ENCODE assay signal across 13 cellular contexts in genomic region chr10:29915116-29915785, GRCh38.
"Had no signal": no experiment of that assay in that cellular context is flagged by ENCODE, and none has a peak within 500 bp of the region (broad histone marks: within the 10 kb centered on the region; RNA-seq: fewer than 3 reads in every experiment).

No MANE protein-coding gene starts in this region.

- H3K4me3 ChIP-seq: cardiac muscle cell, esophagus squamous epithelium, heart left ventricle, psoas muscle, stomach, testis had no signal

- DNase-seq: activated CD4-positive, alpha-beta T cell treated with anti-CD3 and anti-CD28 coated beads, Interleukin-2, amount 50 U/mL, for 1 hour; activated CD8-positive, alpha-beta memory T cell treated with anti-CD3 and anti-CD28 coated beads for 24 hours; activated naive CD4-positive, alpha-beta T cell; activated naive CD8-positive, alpha-beta T cell treated with anti-CD3 and anti-CD28 coated beads, Interleukin-2, amount 10 ng/mL, durations not matched to agents 7 days and 5 days; esophagus squamous epithelium; heart left ventricle; nephron progenitor cell; psoas muscle; stimulated activated CD4-positive, alpha-beta T cell treated with anti-CD3 and anti-CD28 coated beads, Interleukin-1b, Interleukin-23, amount 100 ng/mL, for 48 hours; stomach; testis had no signal

- H3K27ac Mint-ChIP-seq: activated naive CD8-positive, alpha-beta T cell treated with anti-CD3 and anti-CD28 coated beads, Interleukin-2, amount 10 ng/mL, durations not matched to agents 7 days and 5 days; nephron progenitor cell had no signal

- H3K4me1 ChIP-seq: stomach had no signal

- H3K27ac ChIP-seq: cardiac muscle cell, esophagus squamous epithelium, heart left ventricle, psoas muscle, testis had no signal

- H3K4me1 Mint-ChIP-seq: activated naive CD8-positive, alpha-beta T cell treated with anti-CD3 and anti-CD28 coated beads, Interleukin-2, amount 10 ng/mL, durations not matched to agents 7 days and 5 days had no signal

- ATAC-seq: heart left ventricle, sciatic nerve had no signal

- H3K36me3 Mint-ChIP-seq: activated naive CD8-positive, alpha-beta T cell treated with anti-CD3 and anti-CD28 coated beads, Interleukin-2, amount 10 ng/mL, durations not matched to agents 7 days and 5 days had no signal

- H3K9me3 ChIP-seq: esophagus squamous epithelium, heart left ventricle, psoas muscle, stomach, testis had no signal

- H3K27me3 ChIP-seq: heart left ventricle, stomach, testis had no signal

- H3K9me3 Mint-ChIP-seq: activated naive CD8-positive, alpha-beta T cell treated with anti-CD3 and anti-CD28 coated beads, Interleukin-2, amount 10 ng/mL, durations not matched to agents 7 days and 5 days had no signal

- H3K4me3 Mint-ChIP-seq: activated naive CD8-positive, alpha-beta T cell treated with anti-CD3 and anti-CD28 coated beads, Interleukin-2, amount 10 ng/mL, durations not matched to agents 7 days and 5 days; nephron progenitor cell had no signal

- H3K36me3 ChIP-seq: cardiac muscle cell, esophagus squamous epithelium, heart left ventricle, stomach had no signal
